ENCODE assay signal across 8 cellular contexts in the genomic region with DNA sequence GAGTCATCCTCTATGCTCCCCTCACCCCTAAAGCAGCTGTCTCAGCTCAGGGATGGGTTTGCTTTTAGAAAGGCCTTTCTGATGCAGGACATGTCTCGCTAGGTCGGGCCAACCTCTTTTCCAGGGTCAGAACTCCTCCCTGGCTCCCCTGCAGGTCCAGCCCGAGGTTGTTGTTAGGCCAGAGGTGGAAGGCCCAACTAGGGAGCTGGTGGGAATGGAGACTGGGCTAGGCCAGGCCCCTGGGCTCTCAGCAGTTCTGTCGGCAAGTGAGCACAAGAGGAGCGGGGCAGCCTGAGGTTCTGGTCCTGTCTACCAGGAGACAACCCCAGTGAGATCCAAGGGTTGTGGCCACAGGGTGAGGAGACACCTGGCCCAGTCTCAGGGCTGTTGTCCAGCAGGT. TPM values are rescaled to one million over a fixed set of nuclear protein-coding genes. Genes with fewer than 3 reads are reported as not detected.
DNase-seq lines count a peak whose midpoint lies in the region; ATAC-seq and TF ChIP-seq lines count a peak whose summit lies in the region.
"Not testable (repeated sequence)": the region's sequence is repeated elsewhere in the genome, so short reads cannot be mapped to it uniquely, and the experiment has no call there.
"Had no signal": no experiment of that assay in that cellular context is flagged by ENCODE, and none has a peak within 500 bp of the region (broad histone marks: within the 10 kb centered on the region; RNA-seq: fewer than 3 reads in every experiment).

No MANE protein-coding gene starts in this region.

- intact Hi-C loops in sciatic nerve (cut with DNase I); stomach (cut with DNase I; ENCODE audit: low total_unique reads): not testable (repeated sequence)

- DNase-seq in RWPE2 (ENCODE audit: low spot score) (peak; percentile 38), right atrium auricular region (ENCODE audit: low spot score) (peak; percentile 36), mucosa of gallbladder (ENCODE audit: low spot score) (peak; percentile 6), sciatic nerve (ENCODE audit: low spot score) (peak; percentile 31), stomach (peak; percentile 5)
- DNase-seq in activated CD8-positive, alpha-beta memory T cell treated with anti-CD3 and anti-CD28 coated beads for 24 hours, result peak; percentile 43

- not testable (repeated sequence) for H3K36me3 ChIP-seq in RWPE2 (ENCODE audit: low read depth); right atrium auricular region; stomach

- ATAC-seq in RWPE2 (ENCODE audit: low read depth); sciatic nerve: not testable (repeated sequence)

- H3K4me1 ChIP-seq in RWPE2 (ENCODE audit: insufficient read depth, poor library complexity, severe bottlenecking); right atrium auricular region; stomach: not testable (repeated sequence)

- not testable (repeated sequence) for H3K9me3 ChIP-seq in RWPE2 (ENCODE audit: severe bottlenecking); right atrium auricular region; stomach

- TF ChIP-seq CTCF in RWPE2 (IDR thresholded peaks at IDR 0.05; ENCODE audit: poor library complexity, severe bottlenecking); right atrium auricular region (IDR thresholded peaks at IDR 0.05); stomach (IDR thresholded peaks at IDR 0.05): not testable (repeated sequence)

- TF ChIP-seq POLR2A in stomach (IDR thresholded peaks at IDR 0.05), result not testable (repeated sequence)

- WGBS in stomach, 5 donors, result 72 to 89% (median 81%) methylated on average over 2 to 5 of the region's 5 CpGs

- not testable (repeated sequence) for H3K27ac ChIP-seq in RWPE2 (ENCODE audit: poor library complexity, severe bottlenecking); right atrium auricular region; stomach

- H3K27me3 ChIP-seq in RWPE2 (ENCODE audit: insufficient read depth, poor library complexity, severe bottlenecking); right atrium auricular region: not testable (repeated sequence)
- peaks cover 0 to 26% (median 2%) of the 10 kb centered on the region in 3 donors for H3K27me3 ChIP-seq in stomach

- not testable (repeated sequence) for H3K4me3 ChIP-seq in RWPE2 (ENCODE audit: severe bottlenecking); right atrium auricular region; stomach

- not testable (repeated sequence) for TF ChIP-seq EP300 in stomach (IDR thresholded peaks at IDR 0.05)

RNA-seq across cellular contexts. Expression of gene USP6, which starts 14.9 kb away (rescaled TPM):
- total RNA-seq in right atrium auricular region (not detected), mucosa of gallbladder (0.09 TPM), sciatic nerve (0.31 TPM), stomach (under 1 TPM in 2 of 5 donors, not detected in 3; 0.18 to 0.45 TPM)
- polyA plus RNA-seq in stomach, result under 1 TPM in 1 of 3 donors, not detected in 2; 0.05 TPM
- total RNA-seq: CD4-positive, CD25-positive, alpha-beta regulatory T cell had no signal
- polyA plus RNA-seq: AG04450 had no signal

RNA-seq across cellular contexts. Expression of gene ZNF232, which starts 19.0 kb away (rescaled TPM):
- total RNA-seq in right atrium auricular region (1 to 10 TPM; 2.7 to 5.6 TPM), mucosa of gallbladder (9.6 TPM), sciatic nerve (10.0 TPM), stomach (1 to 10 TPM in 4 of 5 donors, under 1 TPM in 1; 0.58 to 8.0 (median 7.5) TPM)
- polyA plus RNA-seq in stomach, result 10 to 100 TPM in 1 of 3 donors, 1 to 10 TPM in 2; 6.9 to 11.8 (median 7.0) TPM

RNA-seq across cellular contexts. Expression of gene ZFP3, which starts 52.4 kb away (rescaled TPM):
- 1 to 10 TPM; 7.2 to 7.4 TPM for total RNA-seq in right atrium auricular region
- total RNA-seq in mucosa of gallbladder, result 8.7 TPM
- total RNA-seq in sciatic nerve, result 6.6 TPM
- total RNA-seq in stomach, result 10 to 100 TPM in 1 of 5 donors, 1 to 10 TPM in 4; 2.9 to 15.2 (median 6.6) TPM
- polyA plus RNA-seq in stomach, result 1 to 10 TPM; 1.7 to 2.6 (median 1.7) TPM
